8 cellular contexts compared by ENCODE assay signal in the genomic region with DNA sequence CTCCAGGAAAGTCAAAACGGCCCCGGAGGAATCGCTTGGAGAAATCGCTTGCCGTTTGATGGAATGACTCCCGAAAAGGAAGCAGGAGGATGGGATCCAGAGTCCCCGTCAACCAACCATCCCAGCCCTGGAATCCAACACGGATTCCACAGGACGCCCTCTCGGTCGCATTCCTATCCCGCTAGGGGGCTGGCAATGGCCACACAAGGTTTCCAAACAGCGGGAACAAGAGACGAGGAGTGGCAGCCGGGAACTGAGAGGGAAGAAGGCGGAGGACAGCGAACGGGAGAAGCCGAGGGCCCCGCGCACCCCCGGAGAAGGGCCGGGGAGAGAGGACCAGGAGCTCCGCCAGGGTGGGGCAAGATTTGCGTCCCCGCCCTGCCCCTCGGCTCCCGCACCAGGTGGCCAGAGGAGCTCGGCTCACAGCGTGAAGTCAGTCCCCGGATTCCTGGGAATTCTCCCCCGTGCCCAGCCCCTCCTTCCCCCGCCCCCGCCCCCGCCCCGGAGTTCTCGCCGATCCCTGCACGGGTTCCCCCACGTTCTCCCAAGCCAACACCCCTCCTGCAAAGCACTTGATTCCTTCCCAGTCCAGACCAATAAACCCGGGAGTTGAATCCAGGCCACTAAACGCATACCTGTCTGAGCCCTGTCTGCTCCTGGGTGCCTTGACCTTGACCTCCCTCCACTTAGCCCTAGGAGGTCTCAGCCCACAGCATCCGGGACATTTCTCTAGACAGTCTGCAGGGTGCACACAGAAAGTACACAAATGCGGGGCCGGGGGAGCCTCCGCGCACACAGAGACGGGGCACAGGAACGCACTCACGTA. TPM values are rescaled to one million over a fixed set of nuclear protein-coding genes. Genes with fewer than 3 reads are reported as not detected.
DNase-seq lines count a peak whose midpoint lies in the region; ATAC-seq and TF ChIP-seq lines count a peak whose summit lies in the region.

No MANE protein-coding gene starts in this region.

- intact Hi-C loops in Caco-2 (cut with micrococcal nuclease; ENCODE audit: unreplicated experiment), result no loop called here

- H3K36me3 ChIP-seq in Caco-2 (ENCODE audit: control insufficient read depth, insufficient read depth, low read length) (no peaks in the 10 kb centered on the region), rectal smooth muscle tissue (ENCODE audit: control insufficient read depth, insufficient read depth, low read length) (no peaks in the 10 kb centered on the region)

- H3K4me1 ChIP-seq in Caco-2 (no peaks in the 10 kb centered on the region), rectal smooth muscle tissue (ENCODE audit: control insufficient read depth, insufficient read depth, low read length) (no peaks in the 10 kb centered on the region)

- no peak for DNase-seq in Caco-2
- peak; percentile 19 for DNase-seq in NCI-H1694 (lab: John Stamatoyannopoulos, UW)
- DNase-seq in glutamatergic neuron, result no peak
- DNase-seq in activated CD4-positive, alpha-beta T cell treated with anti-CD3 and anti-CD28 coated beads, Interleukin-2, amount 50 U/mL, for 4 hours, result no peak
- DNase-seq in D341Med (ENCODE audit: low spot score), result no peak
- DNase-seq in HT-29 (ENCODE audit: low spot score), result no peak

- no peak overlapping the region for H3K9ac ChIP-seq in rectal smooth muscle tissue (ENCODE audit: low read length)

- POLR2A ChIA-PET in Caco-2 (lab: Charles Lee), result no interaction called here

- no TSS peak for BruUV-seq in Caco-2 (replicated peaks; lab: Mats Ljungman, UMichigan)

- peak overlapping the region; percentile 46 for H3K4me3 Mint-ChIP-seq in Caco-2 (ENCODE audit: unreplicated experiment)
- H3K4me3 Mint-ChIP-seq in glutamatergic neuron (ENCODE audit: unreplicated experiment), result peak overlapping the region; percentile 74

- H3K4me1 Mint-ChIP-seq in Caco-2 (ENCODE audit: low read depth, unreplicated experiment) (no peaks in the 10 kb centered on the region), glutamatergic neuron (ENCODE audit: low read depth, unreplicated experiment) (no peaks in the 10 kb centered on the region)

- H3K27ac Mint-ChIP-seq in Caco-2 (ENCODE audit: unreplicated experiment), result no peak overlapping the region
- H3K27ac Mint-ChIP-seq in glutamatergic neuron (ENCODE audit: unreplicated experiment), result no peak overlapping the region

- H3K9me3 ChIP-seq in Caco-2, result no peaks in the 10 kb centered on the region

- H3K27ac ChIP-seq in rectal smooth muscle tissue (ENCODE audit: low read depth, low read length), result peak overlapping the region; percentile 66

- TF ChIP-seq CTCF in Caco-2 (IDR thresholded peaks at IDR 0.05; ENCODE audit: insufficient read depth in 1 of 2, low read depth in 1 of 2, low read length in 1 of 2, severe bottlenecking in 1 of 2, unreplicated experiment in 1 of 2) (no peak), glutamatergic neuron (IDR thresholded peaks at IDR 0.05; ENCODE audit: partially characterized antibody, unreplicated experiment) (no peak)

- H3K4me3 ChIP-seq in Caco-2 (ENCODE audit: low read depth, low read length) (no peak overlapping the region), rectal smooth muscle tissue (ENCODE audit: low read length) (peak overlapping the region; percentile 55)

- CTCF ChIA-PET in Caco-2 (lab: Charles Lee), result no interaction called here

- no peaks in the 10 kb centered on the region for H3K9me3 Mint-ChIP-seq in Caco-2 (ENCODE audit: unreplicated experiment)
- H3K9me3 Mint-ChIP-seq in glutamatergic neuron (ENCODE audit: unreplicated experiment), result peaks cover 5% of the 10 kb centered on the region

- H3K27me3 ChIP-seq in Caco-2 (replicated peaks; ENCODE audit: control insufficient read depth, insufficient read depth, low read length) (no peaks in the 10 kb centered on the region; the same call in 1 of the 2 replicates), rectal smooth muscle tissue (ENCODE audit: control insufficient read depth, insufficient read depth, low read length) (peaks cover 18% of the 10 kb centered on the region)

- H3K27me3 Mint-ChIP-seq in Caco-2 (ENCODE audit: insufficient read depth, unreplicated experiment), result no peaks in the 10 kb centered on the region
- peaks cover 4% of the 10 kb centered on the region for H3K27me3 Mint-ChIP-seq in glutamatergic neuron (ENCODE audit: unreplicated experiment)

- ATAC-seq in GM19023 (IDR thresholded peaks at IDR 0.05; ENCODE audit: unreplicated experiment), result no peak

- H3K36me3 Mint-ChIP-seq in Caco-2 (ENCODE audit: insufficient read depth, unreplicated experiment), result no peaks in the 10 kb centered on the region
- H3K36me3 Mint-ChIP-seq in glutamatergic neuron (ENCODE audit: unreplicated experiment), result no peaks in the 10 kb centered on the region

RNA-seq across cellular contexts. Expression of a gene that starts 1.4 kb away (rescaled TPM):
- total RNA-seq in Caco-2 (2022) (1.3 and 1.8 TPM in 2 replicates), glutamatergic neuron (ENCODE audit: unreplicated experiment) (41.8 TPM)
- total RNA-seq in HT-29 (2014; rRNA removed; shearing (Covaris generic)), result 0.33 TPM in 1 of 2 replicates, not detected in the other

RNA-seq across cellular contexts. Expression of a gene that starts 34.5 kb away (rescaled TPM):
- total RNA-seq in Caco-2 (2022) (353 and 373 TPM in 2 replicates), glutamatergic neuron (ENCODE audit: unreplicated experiment) (277 TPM)
- total RNA-seq in HT-29 (2014; rRNA removed; shearing (Covaris generic)), result 496 and 561 TPM in 2 replicates

RNA-seq across cellular contexts. Expression of a gene that starts 34.8 kb away (rescaled TPM):
- total RNA-seq in Caco-2 (2022) (53.3 and 54.0 TPM in 2 replicates), glutamatergic neuron (ENCODE audit: unreplicated experiment) (56.7 TPM)
- total RNA-seq in HT-29 (2014; rRNA removed; shearing (Covaris generic)), result 173 and 197 TPM in 2 replicates

RNA-seq across cellular contexts. Expression of a gene that starts 48.1 kb away (rescaled TPM):
- total RNA-seq in Caco-2 (2022) (not detected in 2 replicates), glutamatergic neuron (ENCODE audit: unreplicated experiment) (not detected)
- 1.1 and 5.6 TPM in 2 replicates for total RNA-seq in HT-29 (2014; rRNA removed; shearing (Covaris generic))

RNA-seq across cellular contexts. Expression of a gene that starts 57.0 kb away (rescaled TPM):
- total RNA-seq in Caco-2 (2022) (12.7 and 12.8 TPM in 2 replicates), glutamatergic neuron (ENCODE audit: unreplicated experiment) (925 TPM)
- total RNA-seq in HT-29 (2014; rRNA removed; shearing (Covaris generic)), result not detected in 2 replicates

Comparison
In these comparisons a context has a peak if more than half of its experiments do, and no peak if none do; other contexts are left out.
1. RNA of a gene that starts 1.4 kb away (total RNA-seq): 41.8 TPM in glutamatergic neuron (single experiment); 1.3 to 1.8 TPM in Caco-2 and 0.33 TPM in HT-29; every median in the first group is over 10 times any median in the second.